12 cellular contexts compared by ENCODE assay signal in genomic region chr15:42499888-42500609, GRCh38. TPM values are rescaled to one million over a fixed set of nuclear protein-coding genes. Genes with fewer than 3 reads are reported as not detected.
DNase-seq lines count a peak whose midpoint lies in the region; ATAC-seq and TF ChIP-seq lines count a peak whose summit lies in the region.
"Had no signal": no experiment of that assay in that cellular context is flagged by ENCODE, and none has a peak within 500 bp of the region (broad histone marks: within the 10 kb centered on the region; RNA-seq: fewer than 3 reads in every experiment).

No MANE protein-coding gene starts in this region.

- H3K4me3 Mint-ChIP-seq in IgD-negative memory B cell = peak overlapping the region in 3 of 4 donors; percentile 35 to 65 (median 58)
- H3K4me3 Mint-ChIP-seq in osteocyte (ENCODE audit: unreplicated experiment) = no peak overlapping the region

- TF ChIP-seq CTCF in AG04450 (IDR thresholded peaks at IDR 0.05; ENCODE audit: low read depth, low read length) (no peak), colonic mucosa (IDR thresholded peaks at IDR 0.05) (no peak), osteocyte (IDR thresholded peaks at IDR 0.05) (no peak)

- H3K9me3 Mint-ChIP-seq in IgD-negative memory B cell (no peaks in the 10 kb centered on the region), osteocyte (ENCODE audit: unreplicated experiment) (no peaks in the 10 kb centered on the region)
- H3K9me3 Mint-ChIP-seq: activated naive CD4-positive, alpha-beta T cell treated with anti-CD3 and anti-CD28 coated beads, Interleukin-2, amount 50 U/mL, for 24 hours had no signal

- DNase-seq in AG04450 (ENCODE audit: low read depth, low spot score) = no peak
- no peak for DNase-seq in colonic mucosa
- DNase-seq in osteocyte (ENCODE audit: extremely low spot score, unreplicated experiment) = peak; percentile 64
- no peak for DNase-seq in NK-92 (lab: John Stamatoyannopoulos, UW; ENCODE audit: unreplicated experiment)
- DNase-seq: NCI-H748 treated with DMSO at 0.1 percent for 48 hours; stimulated activated CD4-positive, alpha-beta T cell treated with anti-CD3 and anti-CD28 coated beads, Interleukin-1b, Interleukin-23, amount 100 ng/mL, for 48 hours had no signal

- H3K9me3 ChIP-seq in AG04450 (ENCODE audit: control insufficient read depth, insufficient read depth, low read length) = no peaks in the 10 kb centered on the region; the same call in 1 of the 2 replicates
- H3K9me3 ChIP-seq in colonic mucosa = no peaks in the 10 kb centered on the region

- no peaks in the 10 kb centered on the region for H3K36me3 ChIP-seq in colonic mucosa

- POLR2A ChIA-PET in AG04450 (lab: Yijun Ruan, JAX) = interaction anchor here (0.6 to 1.4 kb wide), 4 partner anchors 8 to 218 kb away, joined by 3 to 5 read pairs (median 4); partner anchors contain the start of gene ZNF106

- intact Hi-C loops in colonic mucosa (cut with DNase I) = no loop called here

- H3K27ac Mint-ChIP-seq in IgD-negative memory B cell = peak overlapping the region; percentile 65 to 95 (median 70)
- H3K27ac Mint-ChIP-seq in osteocyte (ENCODE audit: unreplicated experiment) = peak overlapping the region; percentile 81

- H3K27ac ChIP-seq in AG04450 (ENCODE audit: low read depth, low read length) (peak overlapping the region; percentile 61), colonic mucosa (peak overlapping the region; percentile 32)

- peaks cover 2% of the 10 kb centered on the region for H3K36me3 Mint-ChIP-seq in IgD-negative memory B cell
- peaks cover 3% of the 10 kb centered on the region for H3K36me3 Mint-ChIP-seq in osteocyte (ENCODE audit: unreplicated experiment)

- ATAC-seq in GM21390 (IDR thresholded peaks at IDR 0.05; ENCODE audit: unreplicated experiment) (no peak), HG03175 (IDR thresholded peaks at IDR 0.05; ENCODE audit: unreplicated experiment) (no peak), GM18498 (IDR thresholded peaks at IDR 0.05; ENCODE audit: unreplicated experiment) (no peak)
- ATAC-seq: esophagus mucosa had no signal

- CTCF ChIA-PET in AG04450 (lab: Charles Lee) = interaction anchor here (0.7 to 1.0 kb wide), 2 partner anchors 26 to 28 kb away, joined by 3 to 4 read pairs; no protein-coding TSS in a partner anchor

- H3K27me3 Mint-ChIP-seq in IgD-negative memory B cell (no peaks in the 10 kb centered on the region), osteocyte (ENCODE audit: unreplicated experiment) (no peaks in the 10 kb centered on the region)
- H3K27me3 Mint-ChIP-seq: activated naive CD4-positive, alpha-beta T cell treated with anti-CD3 and anti-CD28 coated beads, Interleukin-2, amount 50 U/mL, for 24 hours had no signal

- H3K4me1 Mint-ChIP-seq in IgD-negative memory B cell (peaks cover 53 to 70% (median 64%) of the 10 kb centered on the region in 3 donors), osteocyte (ENCODE audit: unreplicated experiment) (peaks cover 61% of the 10 kb centered on the region)

- H3K4me3 ChIP-seq in AG04450 (ENCODE audit: low read depth, low read length) (no peak overlapping the region), colonic mucosa (no peak overlapping the region)

- no peak overlapping the region for H3K9ac ChIP-seq in colonic mucosa (ENCODE audit: low read depth in 2 of 2, low read length in 2 of 2)

- peaks cover 15% of the 10 kb centered on the region for H3K4me1 ChIP-seq in colonic mucosa

- H3K27me3 ChIP-seq in AG04450 (ENCODE audit: control insufficient read depth, insufficient read depth, low read length) = no peaks in the 10 kb centered on the region
- no peaks in the 10 kb centered on the region for H3K27me3 ChIP-seq in colonic mucosa

RNA-seq across cellular contexts. Expression of gene SNAP23, which starts 4.6 kb away (rescaled TPM):
- polyA plus RNA-seq in AG04450 (2011; rRNA removed) = 65.9 and 83.7 TPM in 2 replicates
- 33.1 and 41.8 TPM in 2 replicates for polyA minus RNA-seq in AG04450 (2011; rRNA and poly(A)+ RNA removed)
- polyA plus RNA-seq in IgD-negative memory B cell = 113 TPM
- 10 to 100 TPM; 60.9 to 65.2 TPM for total RNA-seq in colonic mucosa
- 72.7 and 84.7 TPM in 2 replicates for total RNA-seq in osteocyte

RNA-seq across cellular contexts. Expression of gene ZNF106, which starts 9.1 kb away (rescaled TPM):
- polyA plus RNA-seq in AG04450 (2011; rRNA removed) = 60.8 and 67.4 TPM in 2 replicates
- 140 and 201 TPM in 2 replicates for polyA minus RNA-seq in AG04450 (2011; rRNA and poly(A)+ RNA removed)
- polyA plus RNA-seq in IgD-negative memory B cell = 66.5 TPM
- total RNA-seq in colonic mucosa = 10 to 100 TPM; 41.9 to 46.9 TPM
- 59.6 and 59.7 TPM in 2 replicates for total RNA-seq in osteocyte

RNA-seq across cellular contexts. Expression of gene LRRC57, which starts 48.5 kb away (rescaled TPM):
- polyA plus RNA-seq in AG04450 (2011; rRNA removed) (18.2 and 18.3 TPM in 2 replicates), IgD-negative memory B cell (7.8 TPM)
- polyA minus RNA-seq in AG04450 (2011; rRNA and poly(A)+ RNA removed) = 5.7 and 9.7 TPM in 2 replicates
- total RNA-seq in colonic mucosa (10 to 100 TPM; 31.0 to 34.7 TPM), osteocyte (38.9 and 40.3 TPM in 2 replicates)

RNA-seq across cellular contexts. Expression of gene HAUS2, which starts 48.6 kb away (rescaled TPM):
- polyA plus RNA-seq in AG04450 (2011; rRNA removed) = 26.4 and 30.6 TPM in 2 replicates
- polyA minus RNA-seq in AG04450 (2011; rRNA and poly(A)+ RNA removed) = 6.8 and 7.9 TPM in 2 replicates
- polyA plus RNA-seq in IgD-negative memory B cell = 31.1 TPM
- 10 to 100 TPM; 16.0 to 21.3 TPM for total RNA-seq in colonic mucosa
- total RNA-seq in osteocyte = 19.2 and 23.8 TPM in 2 replicates
